8 cellular contexts compared by ENCODE assay signal in the genomic region with DNA sequence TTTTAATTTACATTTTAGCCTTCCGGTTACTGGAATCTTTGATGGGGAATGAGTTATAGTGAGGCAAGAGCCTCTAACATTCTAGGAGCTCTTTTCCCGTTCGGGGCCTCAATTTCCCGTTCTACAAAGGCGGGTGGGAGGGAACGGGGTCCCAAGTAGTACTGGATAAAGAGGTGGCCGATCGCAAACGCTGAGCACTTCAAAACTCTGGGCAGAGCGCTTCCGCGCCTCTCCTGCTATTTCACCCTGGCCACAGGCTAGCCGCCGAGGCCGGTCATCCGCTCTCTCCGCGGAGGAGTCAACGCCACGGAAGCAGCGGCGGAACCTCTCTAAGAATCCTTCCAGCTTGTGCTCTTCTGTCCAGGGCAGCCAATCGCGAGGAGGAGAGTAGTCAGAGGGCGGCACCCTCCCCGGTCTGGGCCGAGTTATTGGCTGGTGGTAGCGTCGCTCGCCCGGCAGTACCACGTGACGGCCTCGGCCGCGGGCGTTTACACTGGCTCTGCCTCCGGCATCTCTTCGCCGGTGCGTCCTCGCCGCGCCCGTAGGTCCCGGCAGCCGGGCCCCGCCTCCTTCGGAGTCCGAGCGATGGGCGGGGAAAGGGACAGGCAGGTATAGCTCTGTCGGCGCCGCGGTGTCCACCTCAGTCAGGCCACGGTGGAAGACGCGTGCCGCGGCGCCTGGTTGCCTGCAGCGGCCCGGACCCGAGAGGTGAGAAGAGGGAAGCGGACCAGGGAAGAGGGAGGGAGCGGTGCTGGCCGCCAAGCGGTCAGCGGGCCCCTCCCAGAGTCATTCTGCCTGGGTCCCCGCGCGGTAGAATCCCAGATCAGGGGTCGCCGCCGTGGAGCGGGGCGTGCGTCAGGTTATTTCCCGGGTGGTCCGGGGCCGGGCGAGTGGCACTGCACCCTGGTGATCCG. TPM values are rescaled to one million over a fixed set of nuclear protein-coding genes. Genes with fewer than 3 reads are reported as not detected.
DNase-seq lines count a peak whose midpoint lies in the region; TF ChIP-seq lines count a peak whose summit lies in the region.

A gene (plus strand): TSS at position 487 of the 914 bp plus-strand sequence. CDS start 16,895 bp downstream, outside the sequence.

- no peaks in the 10 kb centered on the region for H3K9me2 ChIP-seq in MM.1S (replicated peaks; ENCODE audit: insufficient read depth, low read length)

- H3K4me2 ChIP-seq in MM.1S (ENCODE audit: low read depth, low read length), result peak within 1 kb of the TSS; percentile 97
- H3K4me2 ChIP-seq in neural progenitor cell, result peak within 1 kb of the TSS; percentile 89

- H3K4me3 Mint-ChIP-seq in neural progenitor cell, result peak within 1 kb of the TSS; percentile 93

- H3K36me3 Mint-ChIP-seq in neural progenitor cell, result peaks cover 2% of the 10 kb centered on the region

- peaks cover 13% of the 10 kb centered on the region for H3K27me3 Mint-ChIP-seq in neural progenitor cell (ENCODE audit: insufficient read depth, low read depth)

- H3K4me1 Mint-ChIP-seq in neural progenitor cell, result peaks cover 20% of the 10 kb centered on the region

- H3K9ac ChIP-seq in MM.1S (ENCODE audit: low read length) (peak within 1 kb of the TSS; percentile 80), neural progenitor cell (peak within 1 kb of the TSS; percentile 19)

- peak within 1 kb of the TSS; percentile 70 for H3K4me3 ChIP-seq in HAP-1
- peak within 1 kb of the TSS; percentile 81 for H3K4me3 ChIP-seq in MM.1S (ENCODE audit: low read length)
- H3K4me3 ChIP-seq in foreskin fibroblast (ENCODE audit: low read depth in 1 of 2, low read length in 2 of 2), result peak within 1 kb of the TSS; percentile 75 to 77
- H3K4me3 ChIP-seq in neural progenitor cell, result peak within 1 kb of the TSS; percentile 76

- in situ Hi-C loops in G401 (cut with HindIII; ENCODE audit: low sequenced_read_pairs), result no loop called here
- in situ Hi-C loops in HAP-1 (cut with MboI; ENCODE audit: low sequenced_read_pairs), result no loop called here

- H3K27me3 ChIP-seq in HAP-1 (ENCODE audit: low read depth) (no peaks in the 10 kb centered on the region), MM.1S (replicated peaks; ENCODE audit: insufficient read depth, low read length) (no peaks in the 10 kb centered on the region), neural progenitor cell (peaks cover 9% of the 10 kb centered on the region)

- H3K27ac Mint-ChIP-seq in neural progenitor cell, result peak within 1 kb of the TSS; percentile 96

- H3F3A ChIP-seq in MM.1S (ENCODE audit: insufficient read depth, low read length), result peaks cover 19% of the 10 kb centered on the region
- H3F3A ChIP-seq in neural progenitor cell (ENCODE audit: low read depth), result peaks cover 18% of the 10 kb centered on the region

- H2AFZ ChIP-seq in MM.1S (ENCODE audit: low read length) (peak within 1 kb of the TSS; percentile 95), neural progenitor cell (replicated peaks) (peak within 1 kb of the TSS; percentile 89)

- H3K4me1 ChIP-seq in HAP-1, result peaks cover 19% of the 10 kb centered on the region
- H3K4me1 ChIP-seq in MM.1S (ENCODE audit: low read length), result peaks cover 15% of the 10 kb centered on the region
- peaks cover 7% of the 10 kb centered on the region for H3K4me1 ChIP-seq in neural progenitor cell

- DNase-seq in G401 (ENCODE audit: low spot score), result peak; percentile 99
- peak; percentile 95 to 97 for DNase-seq in HAP-1 (ENCODE audit: low spot score in 2 of 2)
- DNase-seq in MM.1S, result peak; percentile 98
- DNase-seq in SIG-M5 (lab: John Stamatoyannopoulos, UW), result peak; percentile 88
- DNase-seq in activated gamma-delta T cell treated with anti-CD3 and anti-CD28 coated beads, Interleukin-2, amount 50 U/mL, for 16 hours (ENCODE audit: low read depth), result peak; percentile 91
- peak; percentile 98 to 99 for DNase-seq in foreskin fibroblast
- DNase-seq in neural progenitor cell (ENCODE audit: low spot score), result peak; percentile 99
- DNase-seq in stromal cell of bone marrow (ENCODE audit: low read depth), result peak; percentile 97

- H4K20me1 ChIP-seq in MM.1S (ENCODE audit: insufficient read depth, low read length) (no peaks in the 10 kb centered on the region), neural progenitor cell (ENCODE audit: low read depth) (no peaks in the 10 kb centered on the region)

- no peaks in the 10 kb centered on the region for H3K9me3 ChIP-seq in HAP-1
- no peaks in the 10 kb centered on the region for H3K9me3 ChIP-seq in MM.1S (replicated peaks; ENCODE audit: insufficient read depth, low read length)
- no peaks in the 10 kb centered on the region for H3K9me3 ChIP-seq in neural progenitor cell (ENCODE audit: low read depth)

- H3K9me3 Mint-ChIP-seq in neural progenitor cell, result no peaks in the 10 kb centered on the region

- H3K79me2 ChIP-seq in MM.1S (ENCODE audit: low read length) (no peaks in the 10 kb centered on the region), neural progenitor cell (ENCODE audit: low read depth) (no peaks in the 10 kb centered on the region)

- H3K27ac ChIP-seq in MM.1S (ENCODE audit: low read length) (peak within 1 kb of the TSS; percentile 83), neural progenitor cell (peak within 1 kb of the TSS; percentile 80)

- H3K36me3 ChIP-seq in HAP-1 (replicated peaks) (no peaks in the 10 kb centered on the region), MM.1S (replicated peaks; ENCODE audit: insufficient read depth, low read length) (no peaks in the 10 kb centered on the region), neural progenitor cell (no peaks in the 10 kb centered on the region)

- TF ChIP-seq CTCF in MM.1S (IDR thresholded peaks at IDR 0.05; ENCODE audit: low read length) (no peak), foreskin fibroblast (IDR thresholded peaks at IDR 0.05; ENCODE audit: low read depth, low read length) (no peak), neural progenitor cell (IDR thresholded peaks at IDR 0.05) (no peak)

RNA-seq across cellular contexts. Expression of the gene that starts here (rescaled TPM):
- 4.8 and 10.2 TPM in 2 replicates for total RNA-seq in G401 (2014; rRNA removed; shearing (Covaris generic))
- 14.0 and 20.1 TPM in 2 replicates for total RNA-seq in neural progenitor cell (ENCODE audit: low replicate concordance)

Comparison
In these comparisons a context has a peak if more than half of its experiments do, and no peak if none do; other contexts are left out.
1. Peak in every context shown above with its lines: DNase-seq, H3K4me3 ChIP-seq and H3K27ac ChIP-seq.